11 cellular contexts compared by ENCODE assay signal in the genomic region with DNA sequence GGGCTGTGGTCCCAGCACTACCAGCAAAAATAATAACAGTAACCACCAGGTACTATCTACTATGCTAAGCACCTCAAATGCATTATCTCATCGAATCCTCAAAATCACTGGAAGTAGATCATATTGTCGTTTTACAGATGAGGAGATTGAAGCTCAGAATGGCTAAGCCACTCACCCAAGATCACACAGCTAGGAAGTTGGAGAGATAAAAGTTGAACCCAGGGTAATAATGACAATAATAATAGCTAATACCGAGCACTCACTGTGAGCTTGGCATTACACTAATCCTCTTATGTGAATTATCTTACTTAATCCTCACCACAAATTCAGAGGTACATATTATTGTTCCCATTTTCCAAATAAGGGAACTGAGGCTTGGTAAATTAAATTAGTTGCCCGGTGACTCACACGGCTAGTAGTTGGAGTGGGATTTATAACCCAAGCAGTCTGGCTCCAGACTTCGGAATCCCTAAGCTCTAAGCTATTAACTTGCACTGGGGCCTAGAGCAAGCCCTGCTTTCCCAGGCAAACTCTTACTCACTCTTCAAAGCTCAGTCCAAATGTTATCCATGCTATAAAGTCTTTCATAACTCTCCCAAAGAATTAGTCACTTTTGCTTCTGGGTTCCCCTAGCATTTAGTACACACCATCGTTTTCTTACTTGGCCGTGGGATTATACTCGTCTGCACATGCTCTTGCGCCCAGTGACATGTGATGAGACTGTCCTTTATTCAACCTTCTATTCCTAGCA. TPM values are rescaled to one million over a fixed set of nuclear protein-coding genes. Genes with fewer than 3 reads are reported as not detected.
DNase-seq lines count a peak whose midpoint lies in the region; ATAC-seq and TF ChIP-seq lines count a peak whose summit lies in the region.
"Had no signal": no experiment of that assay in that cellular context is flagged by ENCODE, and none has a peak within 500 bp of the region (broad histone marks: within the 10 kb centered on the region; RNA-seq: fewer than 3 reads in every experiment).

No MANE protein-coding gene starts in this region.

- no peaks in the 10 kb centered on the region for H3K9me3 ChIP-seq in breast epithelium
- no peaks in the 10 kb centered on the region for H3K9me3 ChIP-seq in uterus
- H3K9me3 ChIP-seq in lower lobe of right lung: no peaks in the 10 kb centered on the region

- TF ChIP-seq POLR2A in breast epithelium (IDR thresholded peaks at IDR 0.05): no peak
- no peak for TF ChIP-seq POLR2A in uterus (IDR thresholded peaks at IDR 0.05)

- H3K36me3 ChIP-seq in breast epithelium (no peaks in the 10 kb centered on the region), uterus (no peaks in the 10 kb centered on the region), lower lobe of right lung (no peaks in the 10 kb centered on the region)

- H3K27ac ChIP-seq in breast epithelium (peak overlapping the region; percentile 61 to 70), uterus (peak overlapping the region; percentile 85 to 95), lower lobe of right lung (no peak overlapping the region)
- H3K27ac ChIP-seq: PC-9 had no signal

- H3K27me3 ChIP-seq in breast epithelium (peaks cover 0 to 9% of the 10 kb centered on the region in 2 donors), uterus (no peaks in the 10 kb centered on the region), lower lobe of right lung (ENCODE audit: low read depth) (peaks cover 22% of the 10 kb centered on the region)

- H3K4me3 ChIP-seq in breast epithelium: no peak overlapping the region
- H3K4me3 ChIP-seq in uterus: no peak overlapping the region
- H3K4me3 ChIP-seq in lower lobe of right lung: no peak overlapping the region
- H3K4me3 ChIP-seq: GM12878, PC-9 had no signal

- ATAC-seq in HG02610 (IDR thresholded peaks at IDR 0.05; ENCODE audit: unreplicated experiment) (no peak), lower lobe of right lung (no peak)
- ATAC-seq: GM12878 had no signal

- H3K4me1 ChIP-seq in breast epithelium: no peaks in the 10 kb centered on the region
- peaks cover 5 to 25% of the 10 kb centered on the region in 2 donors for H3K4me1 ChIP-seq in uterus
- peaks cover 13% of the 10 kb centered on the region for H3K4me1 ChIP-seq in lower lobe of right lung

- TF ChIP-seq CTCF in breast epithelium (IDR thresholded peaks at IDR 0.05) (no peak), uterus (IDR thresholded peaks at IDR 0.05) (no peak), lower lobe of right lung (IDR thresholded peaks at IDR 0.05) (no peak)

- DNase-seq in LHCN-M2 (ENCODE audit: low read depth) (peak; percentile 96), breast epithelium (ENCODE audit: low spot score in 2 of 2) (no peak), iris pigment epithelial cell (ENCODE audit: low read depth) (peak; percentile 95), uterus (peak; percentile 62 to 81), lower lobe of right lung (no peak), C1 segment of cervical spinal cord (lab: John Stamatoyannopoulos, UW) (no peak)
- no peak for DNase-seq in activated CD4-positive, CD25-positive, alpha-beta regulatory T cell treated with anti-CD3 and anti-CD28 coated beads, Interleukin-2, amount 50 U/mL, for 72 hours
- DNase-seq: activated CD4-positive, alpha-beta T cell treated with anti-CD3 and anti-CD28 coated beads, Interleukin-2, amount 50 U/mL, for 48 hours had no signal

- intact Hi-C loops in breast epithelium (cut with DNase I; ENCODE audit: low total_unique reads) (no loop called here), uterus (cut with DNase I; ENCODE audit: low total_unique reads) (no loop called here), lower lobe of right lung (cut with DNase I) (no loop called here)

RNA-seq across cellular contexts. Expression of a gene that starts 3.8 kb away (rescaled TPM):
- total RNA-seq in LHCN-M2 (2014; rRNA removed) (6.2 and 11.0 TPM in 2 replicates), breast epithelium (1 to 10 TPM in 1 of 3 donors, under 1 TPM in 2; 0.48 to 1.3 (median 0.98) TPM), uterus (10 to 100 TPM in 1 of 4 donors, 1 to 10 TPM in 3; 4.3 to 15.1 (median 5.7) TPM), lower lobe of right lung (3.5 TPM)
- polyA plus RNA-seq in LHCN-M2 (2012): 1.8 TPM
- total RNA-seq: GM12878 had no signal
- polyA plus RNA-seq: GM12878 had no signal

RNA-seq across cellular contexts. Expression of a gene that starts 9.3 kb away (rescaled TPM):
- total RNA-seq in LHCN-M2 (2014; rRNA removed): 0.13 and 2.1 TPM in 2 replicates
- polyA plus RNA-seq in LHCN-M2 (2012): 1.1 TPM
- total RNA-seq in breast epithelium: under 1 TPM in 1 of 3 donors, not detected in 2; under 0.01 TPM
- total RNA-seq in uterus: 10 to 100 TPM in 1 of 4 donors, 1 to 10 TPM in 2, under 1 TPM in 1; under 0.01 to 23.7 (median 4.3) TPM
- total RNA-seq in lower lobe of right lung: 1.3 TPM
- polyA plus RNA-seq: GM12878 had no signal

RNA-seq across cellular contexts. Expression of a gene that starts 58.6 kb away (rescaled TPM):
- total RNA-seq in LHCN-M2 (2014; rRNA removed) (40.1 and 42.3 TPM in 2 replicates), breast epithelium (10 to 100 TPM; 20.6 to 37.7 (median 36.1) TPM), uterus (10 to 100 TPM in 3 of 4 donors, 1 to 10 TPM in 1; 9.4 to 40.0 (median 20.1) TPM), lower lobe of right lung (27.1 TPM)
- polyA plus RNA-seq in LHCN-M2 (2012): 21.8 TPM

Comparison
In these comparisons a context has a peak if more than half of its experiments do, and no peak if none do; other contexts are left out.
1. DNase-seq: peak in LHCN-M2 (single experiment), iris pigment epithelial cell (single experiment) and uterus (2 of 2); none in breast epithelium (0 of 2), lower lobe of right lung (single experiment), C1 segment of cervical spinal cord (0 of 14) and activated CD4-positive, CD25-positive, alpha-beta regulatory T cell treated with anti-CD3 and anti-CD28 coated beads, Interleukin-2, amount 50 U/mL, for 72 hours (single experiment).